ENCODE assay signal across 1 cellular context in the genomic region with DNA sequence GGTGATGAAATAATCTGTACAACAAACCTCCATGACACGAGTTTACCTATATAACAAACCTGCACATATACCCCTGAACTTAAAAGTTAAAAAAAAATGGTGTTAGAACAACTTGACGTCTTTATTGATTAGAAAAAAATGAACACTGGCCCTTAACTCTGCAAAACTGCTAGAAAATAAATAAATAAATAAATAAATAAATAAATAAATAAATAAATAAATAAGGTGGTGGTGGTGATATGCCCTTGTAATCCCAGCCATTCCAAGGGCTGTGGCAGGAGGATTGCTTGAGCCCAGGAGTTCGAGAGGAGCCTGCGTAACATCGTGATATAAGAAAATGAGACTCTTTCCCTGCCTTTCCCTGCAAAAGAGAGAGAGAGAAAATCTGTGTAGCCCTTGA.
TF ChIP-seq lines count a peak whose summit lies in the region.

No MANE protein-coding gene starts in this region.

TF ChIP-seq in HEK293, 187 proteins besides CTCF, POLR2A, EP300 and RAD21 (continued from another document and continues in another):
- no peak for TF ChIP-seq ZNF148 (tag by site-specific recombination; IDR thresholded peaks at IDR 0.05; ENCODE audit: borderline replicate concordance)
- peak; percentile 99 for TF ChIP-seq ZNF426 (tag by site-specific recombination; IDR thresholded peaks at IDR 0.05)
- 0 out of 2 replicates have a peak, but pooled peaks have one; percentile 52 for TF ChIP-seq BCL11A (tag by site-specific recombination; IDR thresholded peaks at IDR 0.05; ENCODE audit: low read depth)
- peak; percentile 44; the same call in 1 of the 2 replicates for TF ChIP-seq ZNF341 (tag by site-specific recombination; IDR thresholded peaks at IDR 0.05; ENCODE audit: low read depth)
- TF ChIP-seq, protein P1, sequence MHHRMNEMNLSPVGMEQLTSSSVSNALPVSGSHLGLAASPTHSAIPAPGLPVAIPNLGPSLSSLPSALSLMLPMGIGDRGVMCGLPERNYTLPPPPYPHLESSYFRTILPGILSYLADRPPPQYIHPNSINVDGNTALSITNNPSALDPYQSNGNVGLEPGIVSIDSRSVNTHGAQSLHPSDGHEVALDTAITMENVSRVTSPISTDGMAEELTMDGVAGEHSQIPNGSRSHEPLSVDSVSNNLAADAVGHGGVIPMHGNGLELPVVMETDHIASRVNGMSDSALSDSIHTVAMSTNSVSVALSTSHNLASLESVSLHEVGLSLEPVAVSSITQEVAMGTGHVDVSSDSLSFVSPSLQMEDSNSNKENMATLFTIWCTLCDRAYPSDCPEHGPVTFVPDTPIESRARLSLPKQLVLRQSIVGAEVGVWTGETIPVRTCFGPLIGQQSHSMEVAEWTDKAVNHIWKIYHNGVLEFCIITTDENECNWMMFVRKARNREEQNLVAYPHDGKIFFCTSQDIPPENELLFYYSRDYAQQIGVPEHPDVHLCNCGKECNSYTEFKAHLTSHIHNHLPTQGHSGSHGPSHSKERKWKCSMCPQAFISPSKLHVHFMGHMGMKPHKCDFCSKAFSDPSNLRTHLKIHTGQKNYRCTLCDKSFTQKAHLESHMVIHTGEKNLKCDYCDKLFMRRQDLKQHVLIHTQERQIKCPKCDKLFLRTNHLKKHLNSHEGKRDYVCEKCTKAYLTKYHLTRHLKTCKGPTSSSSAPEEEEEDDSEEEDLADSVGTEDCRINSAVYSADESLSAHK (tag by site-specific recombination; IDR thresholded peaks at IDR 0.05) = peak; percentile 23; the same call in 1 of the 2 replicates
- peak; percentile 73; the same call in 1 of the 2 replicates for TF ChIP-seq TSHZ1 (tag by site-specific recombination; IDR thresholded peaks at IDR 0.05; ENCODE audit: borderline replicate concordance)
- TF ChIP-seq ZFHX2 (tag by site-specific recombination; conservative IDR thresholded peaks at IDR 0.05) = no peak
- TF ChIP-seq, protein P2, sequence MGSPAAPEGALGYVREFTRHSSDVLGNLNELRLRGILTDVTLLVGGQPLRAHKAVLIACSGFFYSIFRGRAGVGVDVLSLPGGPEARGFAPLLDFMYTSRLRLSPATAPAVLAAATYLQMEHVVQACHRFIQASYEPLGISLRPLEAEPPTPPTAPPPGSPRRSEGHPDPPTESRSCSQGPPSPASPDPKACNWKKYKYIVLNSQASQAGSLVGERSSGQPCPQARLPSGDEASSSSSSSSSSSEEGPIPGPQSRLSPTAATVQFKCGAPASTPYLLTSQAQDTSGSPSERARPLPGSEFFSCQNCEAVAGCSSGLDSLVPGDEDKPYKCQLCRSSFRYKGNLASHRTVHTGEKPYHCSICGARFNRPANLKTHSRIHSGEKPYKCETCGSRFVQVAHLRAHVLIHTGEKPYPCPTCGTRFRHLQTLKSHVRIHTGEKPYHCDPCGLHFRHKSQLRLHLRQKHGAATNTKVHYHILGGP (tag by site-specific recombination; IDR thresholded peaks at IDR 0.05) = no peak
- TF ChIP-seq ZBTB7A (tag by site-specific recombination; IDR thresholded peaks at IDR 0.05; ENCODE audit: low read depth) = no peak
- peak; percentile 35; the same call in 1 of the 2 replicates for TF ChIP-seq ZSCAN16 (tag by site-specific recombination; IDR thresholded peaks at IDR 0.05)
- TF ChIP-seq ZNF549 (tag by site-specific recombination; IDR thresholded peaks at IDR 0.05) = no peak
- TF ChIP-seq ZNF391 (tag by site-specific recombination; IDR thresholded peaks at IDR 0.05; ENCODE audit: borderline replicate concordance, low read depth) = no peak
- peak; percentile 60; the same call in 1 of the 2 replicates for TF ChIP-seq ZNF221 (tag by site-specific recombination; IDR thresholded peaks at IDR 0.05; ENCODE audit: borderline replicate concordance)
- no peak for TF ChIP-seq ZNF548 (tag by site-specific recombination; IDR thresholded peaks at IDR 0.05)
- peak; percentile 81 for TF ChIP-seq ZNF223 (tag by site-specific recombination; IDR thresholded peaks at IDR 0.05)
- 0 out of 2 replicates have a peak, but pooled peaks have one; percentile 24 for TF ChIP-seq ZNF692 (tag by site-specific recombination; IDR thresholded peaks at IDR 0.05)
- peak; percentile 97 for TF ChIP-seq ZNF140 (tag by site-specific recombination; IDR thresholded peaks at IDR 0.05)
- no peak for TF ChIP-seq ZNF423 (tag by site-specific recombination; IDR thresholded peaks at IDR 0.05)
- peak; percentile 76 for TF ChIP-seq ZBTB21 (tag by site-specific recombination; IDR thresholded peaks at IDR 0.05)
- TF ChIP-seq ZNF23 (tag by site-specific recombination; IDR thresholded peaks at IDR 0.05; ENCODE audit: borderline replicate concordance) = no peak
- no peak for TF ChIP-seq ZNF747 (tag by site-specific recombination; IDR thresholded peaks at IDR 0.05)
- TF ChIP-seq, protein P3, sequence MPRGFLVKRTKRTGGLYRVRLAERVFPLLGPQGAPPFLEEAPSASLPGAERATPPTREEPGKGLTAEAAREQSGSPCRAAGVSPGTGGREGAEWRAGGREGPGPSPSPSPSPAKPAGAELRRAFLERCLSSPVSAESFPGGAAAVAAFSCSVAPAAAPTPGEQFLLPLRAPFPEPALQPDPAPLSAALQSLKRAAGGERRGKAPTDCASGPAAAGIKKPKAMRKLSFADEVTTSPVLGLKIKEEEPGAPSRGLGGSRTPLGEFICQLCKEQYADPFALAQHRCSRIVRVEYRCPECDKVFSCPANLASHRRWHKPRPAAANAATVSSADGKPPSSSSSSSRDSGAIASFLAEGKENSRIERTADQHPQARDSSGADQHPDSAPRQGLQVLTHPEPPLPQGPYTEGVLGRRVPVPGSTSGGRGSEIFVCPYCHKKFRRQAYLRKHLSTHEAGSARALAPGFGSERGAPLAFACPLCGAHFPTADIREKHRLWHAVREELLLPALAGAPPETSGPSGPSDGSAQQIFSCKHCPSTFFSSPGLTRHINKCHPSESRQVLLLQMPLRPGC (tag by site-specific recombination; IDR thresholded peaks at IDR 0.05) = peak; percentile 27; the same call in 1 of the 2 replicates
- no peak; the same call in 1 of the 2 replicates for TF ChIP-seq ZBTB6 (tag by site-specific recombination; IDR thresholded peaks at IDR 0.05)
- peak; percentile 10; the same call in 1 of the 2 replicates for TF ChIP-seq ZNF146 (tag by site-specific recombination; IDR thresholded peaks at IDR 0.05)
- peak; percentile 94 for TF ChIP-seq ZNF558 (tag by site-specific recombination; IDR thresholded peaks at IDR 0.05)
- no peak for TF ChIP-seq TRIM28 (IDR thresholded peaks at IDR 0.05; ENCODE audit: borderline replicate concordance, low read length)
- peak; percentile 53; the same call in 1 of the 2 replicates for TF ChIP-seq ZNF501 (tag by site-specific recombination; IDR thresholded peaks at IDR 0.05)
- TF ChIP-seq ZXDB (tag by site-specific recombination; IDR thresholded peaks at IDR 0.05) = peak; percentile 93
- no peak for TF ChIP-seq ZNF843 (tag by site-specific recombination; IDR thresholded peaks at IDR 0.05)
- no peak for TF ChIP-seq KLF10 (tag by site-specific recombination; IDR thresholded peaks at IDR 0.05)
- peak; percentile 93 for TF ChIP-seq ZNF510 (tag by site-specific recombination; IDR thresholded peaks at IDR 0.05; ENCODE audit: insufficient replicate concordance)
- TF ChIP-seq ZNF560 (tag by site-specific recombination; IDR thresholded peaks at IDR 0.05; ENCODE audit: borderline replicate concordance) = peak; percentile 89
- peak; percentile 97 for TF ChIP-seq ZNF202 (tag by site-specific recombination; IDR thresholded peaks at IDR 0.05; ENCODE audit: borderline replicate concordance)
- TF ChIP-seq ZNF311 (tag by site-specific recombination; IDR thresholded peaks at IDR 0.05; ENCODE audit: borderline replicate concordance) = no peak
- peak; percentile 89 for TF ChIP-seq ZBTB11 (tag by site-specific recombination; conservative IDR thresholded peaks at IDR 0.05; ENCODE audit: low read depth)
- TF ChIP-seq ZNF169 (tag by site-specific recombination; IDR thresholded peaks at IDR 0.05) = no peak
- TF ChIP-seq ZNF521 (tag by site-specific recombination; IDR thresholded peaks at IDR 0.05) = no peak
- TF ChIP-seq ZNF24 (tag by site-specific recombination; IDR thresholded peaks at IDR 0.05) = peak; percentile 64; the same call in 1 of the 2 replicates
- no peak; the same call in 1 of the 2 replicates for TF ChIP-seq MYNN (tag by site-specific recombination; IDR thresholded peaks at IDR 0.05; ENCODE audit: borderline replicate concordance)
- TF ChIP-seq ZNF473 (tag by site-specific recombination; IDR thresholded peaks at IDR 0.05) = no peak
- no peak for TF ChIP-seq ZNF677 (tag by site-specific recombination; IDR thresholded peaks at IDR 0.05)
- peak; percentile 97 for TF ChIP-seq ZNF433 (tag by site-specific recombination; IDR thresholded peaks at IDR 0.05; ENCODE audit: low read depth)
- no peak for TF ChIP-seq ZNF660 (tag by site-specific recombination; IDR thresholded peaks at IDR 0.05)
- peak; percentile 84 for TF ChIP-seq ZNF629 (tag by site-specific recombination; IDR thresholded peaks at IDR 0.05)
